ENCODE assay signal across 34 cellular contexts in genomic region chr4:174598800-174599199, GRCh38.
"Had no signal": no experiment of that assay in that cellular context is flagged by ENCODE, and none has a peak within 500 bp of the region (broad histone marks: within the 10 kb centered on the region; RNA-seq: fewer than 3 reads in every experiment).

No MANE protein-coding gene starts in this region.

- H3K36me3 ChIP-seq: MG63 had no signal

- H3K4me3 ChIP-seq: MG63 had no signal

- H3K27me3 ChIP-seq: MG63 had no signal

- H3K9me3 ChIP-seq: MG63 had no signal

- DNase-seq: Karpas-422, Kasumi-1, MG63, MM.1S, MV-4-11, NCI-H1048, NCI-H1092, NCI-H1092 treated with DMSO at 0.1 percent for 48 hours, NCI-H1105, NCI-H1105 treated with DMSO at 0.1 percent for 48 hours, NCI-H1417, NCI-H1417 treated with DMSO at 0.1 percent for 48 hours, NCI-H1436, NCI-H1436 treated with DMSO at 0.1 percent for 48 hours, NCI-H146, NCI-H1694, NCI-H1694 treated with DMSO at 0.1 percent for 48 hours, NCI-H187, NCI-H187 treated with DMSO at 0.1 percent for 48 hours, NCI-H1930, NCI-H2029, NCI-H2029 treated with DMSO at 0.1 percent for 48 hours, NCI-H2081, NCI-H2081 treated with DMSO at 0.1 percent for 48 hours, NCI-H2107, NCI-H2171, NCI-H2171 treated with DMSO at 0.1 percent for 48 hours, NCI-H2227 treated with DMSO at 0.1 percent for 48 hours, NCI-H226, NCI-H345, NCI-H446, NCI-H446 treated with DMSO at 0.1 percent for 48 hours, NCI-H510A, NCI-H510A treated with DMSO at 0.1 percent for 48 hours had no signal
